14 cellular contexts compared by ENCODE assay signal in the genomic region with DNA sequence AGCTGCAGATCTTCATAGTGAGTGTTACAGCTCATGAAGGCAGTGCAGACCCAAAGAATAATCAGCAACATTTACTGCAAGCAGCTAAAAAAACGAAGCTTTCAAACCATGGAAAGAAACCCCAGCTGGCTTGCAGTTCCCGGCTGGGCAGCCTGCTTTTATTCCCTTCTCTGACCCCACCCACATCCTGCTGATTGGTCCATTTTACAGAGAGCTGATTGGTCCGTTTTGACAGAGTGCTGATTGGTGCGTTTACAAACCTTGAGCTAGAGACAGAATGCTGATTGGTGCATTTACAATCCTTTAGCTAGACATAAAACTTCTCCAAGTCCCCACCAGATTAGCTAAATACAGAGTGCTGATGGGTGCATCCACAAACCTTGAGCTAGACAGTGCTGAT. TPM values are rescaled to one million over a fixed set of nuclear protein-coding genes. Genes with fewer than 3 reads are reported as not detected.
"Had no signal": no experiment of that assay in that cellular context is flagged by ENCODE, and none has a peak within 500 bp of the region (broad histone marks: within the 10 kb centered on the region; RNA-seq: fewer than 3 reads in every experiment).

No MANE protein-coding gene starts in this region.

RNA-seq across cellular contexts. Expression of a gene that starts 12.0 kb away (rescaled TPM):
- total RNA-seq: activated B cell treated with CpG ODN at 0.5 μM for 24 hours; activated CD4-positive, alpha-beta memory T cell treated with anti-CD3 and anti-CD28 coated beads for 36 hours; activated CD4-positive, alpha-beta memory T cell treated with anti-CD3 and anti-CD28 coated beads, Interleukin-2, amount 10 ng/mL, durations not matched to agents 7 days and 5 days; activated CD4-positive, alpha-beta T cell treated with anti-CD3 and anti-CD28 coated beads for 36 hours; activated CD4-positive, alpha-beta T cell treated with anti-CD3 and anti-CD28 coated beads, Interleukin-2, amount 10 ng/mL, durations not matched to agents 24 days and 14 days; activated CD4-positive, alpha-beta T cell treated with anti-CD3 and anti-CD28 coated beads, Interleukin-2, amount 10 ng/mL, durations not matched to agents 7 days and 5 days; activated CD8-positive, alpha-beta memory T cell treated with anti-CD3 and anti-CD28 coated beads for 36 hours; activated CD8-positive, alpha-beta memory T cell treated with anti-CD3 and anti-CD28 coated beads, Interleukin-2, amount 10 ng/mL, durations not matched to agents 7 days and 5 days; activated CD8-positive, alpha-beta T cell treated with anti-CD3 and anti-CD28 coated beads for 36 hours; activated CD8-positive, alpha-beta T cell treated with anti-CD3 and anti-CD28 coated beads, Interleukin-2, amount 10 ng/mL, durations not matched to agents 7 days and 5 days; T-helper 1 cell treated with Interleukin-12 subunit alpha and Interleukin-12 subunit beta and Interleukin-4 antibody, amounts not matched to agents 30 ng/mL and 1 ng/mL, for 36 hours; T-helper 17 cell; T-helper 2 cell treated with Interferon-gamma antibody and Interleukin-4, amounts not matched to agents 100 ng/mL and 5 ng/mL, for 36 hours; WTC11 had no signal

RNA-seq across cellular contexts. Expression of a gene that starts 25.0 kb away (rescaled TPM):
- total RNA-seq: activated B cell treated with CpG ODN at 0.5 μM for 24 hours; activated CD4-positive, alpha-beta memory T cell treated with anti-CD3 and anti-CD28 coated beads for 36 hours; activated CD4-positive, alpha-beta memory T cell treated with anti-CD3 and anti-CD28 coated beads, Interleukin-2, amount 10 ng/mL, durations not matched to agents 7 days and 5 days; activated CD4-positive, alpha-beta T cell treated with anti-CD3 and anti-CD28 coated beads for 36 hours; activated CD4-positive, alpha-beta T cell treated with anti-CD3 and anti-CD28 coated beads, Interleukin-2, amount 10 ng/mL, durations not matched to agents 24 days and 14 days; activated CD4-positive, alpha-beta T cell treated with anti-CD3 and anti-CD28 coated beads, Interleukin-2, amount 10 ng/mL, durations not matched to agents 7 days and 5 days; activated CD8-positive, alpha-beta memory T cell treated with anti-CD3 and anti-CD28 coated beads for 36 hours; activated CD8-positive, alpha-beta memory T cell treated with anti-CD3 and anti-CD28 coated beads, Interleukin-2, amount 10 ng/mL, durations not matched to agents 7 days and 5 days; activated CD8-positive, alpha-beta T cell treated with anti-CD3 and anti-CD28 coated beads for 36 hours; activated CD8-positive, alpha-beta T cell treated with anti-CD3 and anti-CD28 coated beads, Interleukin-2, amount 10 ng/mL, durations not matched to agents 7 days and 5 days; T-helper 1 cell treated with Interleukin-12 subunit alpha and Interleukin-12 subunit beta and Interleukin-4 antibody, amounts not matched to agents 30 ng/mL and 1 ng/mL, for 36 hours; T-helper 2 cell treated with Interferon-gamma antibody and Interleukin-4, amounts not matched to agents 100 ng/mL and 5 ng/mL, for 36 hours had no signal
